In genomic region chr4:81049861-81050423, GRCh38 we compare ENCODE assay signal across 18 cellular contexts. TPM values are rescaled to one million over a fixed set of nuclear protein-coding genes. Genes with fewer than 3 reads are reported as not detected.
"Had no signal": no experiment of that assay in that cellular context is flagged by ENCODE, and none has a peak within 500 bp of the region (broad histone marks: within the 10 kb centered on the region; RNA-seq: fewer than 3 reads in every experiment).

No MANE protein-coding gene starts in this region.

- H3K36me3 ChIP-seq: prostate gland, right lobe of liver, spleen, thoracic aorta, uterus had no signal

- H3K4me3 ChIP-seq: dorsolateral prefrontal cortex, prostate gland, right lobe of liver, spleen, thoracic aorta, uterus had no signal

- H3K27me3 ChIP-seq: right lobe of liver, uterus had no signal

- H3K9me3 ChIP-seq: prostate gland, right lobe of liver, spleen, thoracic aorta, uterus had no signal

- H3K27ac ChIP-seq: dorsolateral prefrontal cortex, prostate gland, right lobe of liver, spleen, thoracic aorta, uterus had no signal

- ATAC-seq: right lobe of liver; stimulated activated naive CD8-positive, alpha-beta T cell treated with anti-CD3 and anti-CD28 coated beads, Interleukin-15, amount 100 ng/mL, for 72 hours had no signal

- H3K4me1 ChIP-seq: prostate gland, uterus had no signal

- DNase-seq: activated CD4-positive, CD25-positive, alpha-beta regulatory T cell treated with anti-CD3 and anti-CD28 coated beads, Interleukin-2, amount 50 U/mL, for 72 hours; activated naive CD4-positive, alpha-beta T cell; activated naive CD8-positive, alpha-beta T cell treated with anti-CD3 and anti-CD28 coated beads, Interleukin-2, amount 10 ng/mL, durations not matched to agents 7 days and 5 days; activated T-cell treated with anti-CD3 and anti-CD28 coated beads for 4 hours; anterior cingulate cortex; dorsolateral prefrontal cortex; endodermal cell; erythroblast; mesenchymal stem cell; nephron progenitor cell; right lobe of liver; spleen; stimulated activated naive CD8-positive, alpha-beta T cell treated with anti-CD3 and anti-CD28 coated beads, Interleukin-15, amount 100 ng/mL, for 72 hours; T-helper 1 cell; uterus had no signal

RNA-seq across cellular contexts. Expression of gene BMP3, which starts 19.4 kb away (rescaled TPM):
- total RNA-seq: activated naive CD8-positive, alpha-beta T cell treated with anti-CD3 and anti-CD28 coated beads, Interleukin-2, amount 10 ng/mL, durations not matched to agents 7 days and 5 days; fibroblast of villous mesenchyme; right lobe of liver had no signal
